Comparison of ENCODE assay signal across 9 cellular contexts in the genomic region with DNA sequence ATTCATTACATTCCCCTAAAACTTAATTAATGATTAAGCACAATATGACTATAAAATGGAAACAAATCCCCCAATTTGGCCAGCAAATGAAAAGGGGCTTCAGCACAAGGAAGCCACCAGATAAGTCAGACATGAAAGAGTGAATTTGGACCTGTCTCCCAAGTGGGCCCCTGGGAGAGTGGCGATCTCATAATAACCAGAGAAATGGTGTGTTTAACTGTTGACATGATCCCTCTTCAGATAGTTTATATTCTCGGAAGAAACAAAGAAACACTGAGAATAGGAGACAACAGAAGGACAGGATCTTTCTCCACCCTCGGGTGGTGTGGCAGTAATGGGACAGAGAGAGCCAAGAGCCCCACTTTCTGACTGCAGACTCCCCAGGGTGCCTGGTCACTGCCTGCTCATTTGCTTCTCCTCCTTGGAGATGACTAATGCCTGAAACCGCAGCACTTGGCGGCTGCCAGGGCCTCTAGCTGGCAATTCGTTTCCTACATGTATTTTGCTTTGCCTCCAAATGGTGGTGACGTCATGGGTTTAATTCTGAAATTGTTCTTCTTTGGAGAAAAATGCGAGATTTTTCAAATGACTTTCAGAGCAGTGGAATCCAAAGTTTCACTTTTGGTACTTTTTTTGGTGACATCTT. TPM values are rescaled to one million over a fixed set of nuclear protein-coding genes. Genes with fewer than 3 reads are reported as not detected.
DNase-seq lines count a peak whose midpoint lies in the region; ATAC-seq, FAIRE-seq and TF ChIP-seq lines count a peak whose summit lies in the region.
"Had no signal": no experiment of that assay in that cellular context is flagged by ENCODE, and none has a peak within 500 bp of the region (broad histone marks: within the 10 kb centered on the region; RNA-seq: fewer than 3 reads in every experiment).

No MANE protein-coding gene starts in this region.

- H3K27me3 ChIP-seq in RWPE2 (ENCODE audit: insufficient read depth, poor library complexity, severe bottlenecking) (no peaks in the 10 kb centered on the region), lower lobe of right lung (ENCODE audit: low read depth) (no peaks in the 10 kb centered on the region)

- H3K4me3 ChIP-seq in RWPE2 (ENCODE audit: severe bottlenecking), result no peak overlapping the region
- H3K4me3 ChIP-seq in fibroblast of mammary gland (ENCODE audit: control insufficient read depth, low read depth, low read length), result no peak overlapping the region
- no peak overlapping the region for H3K4me3 ChIP-seq in lower lobe of right lung

- FAIRE-seq in H54 (lab: Jason Lieb, UNC), result peak; percentile 90

- no peak for TF ChIP-seq CTCF in RWPE2 (IDR thresholded peaks at IDR 0.05; ENCODE audit: poor library complexity, severe bottlenecking)
- TF ChIP-seq CTCF in fibroblast of mammary gland (conservative IDR thresholded peaks at IDR 0.05; ENCODE audit: control insufficient read depth, insufficient read depth, low read depth, low read length), result no peak
- TF ChIP-seq CTCF in lower lobe of right lung (IDR thresholded peaks at IDR 0.05), result no peak

- intact Hi-C loops in lower lobe of right lung (cut with DNase I), result no loop called here

- H3K4me1 ChIP-seq in RWPE2 (ENCODE audit: insufficient read depth, poor library complexity, severe bottlenecking) (peaks cover 11% of the 10 kb centered on the region), lower lobe of right lung (no peaks in the 10 kb centered on the region)

- H3K36me3 ChIP-seq in RWPE2 (ENCODE audit: low read depth), result no peaks in the 10 kb centered on the region
- no peaks in the 10 kb centered on the region for H3K36me3 ChIP-seq in lower lobe of right lung

- H3K27ac ChIP-seq in RWPE2 (ENCODE audit: poor library complexity, severe bottlenecking), result no peak overlapping the region
- H3K27ac ChIP-seq in lower lobe of right lung, result no peak overlapping the region

- ATAC-seq in RWPE2 (ENCODE audit: low read depth) (peak; percentile 99), HG03439 (IDR thresholded peaks at IDR 0.05; ENCODE audit: unreplicated experiment) (no peak), lower lobe of right lung (no peak)

- H3K9me3 ChIP-seq in RWPE2 (ENCODE audit: severe bottlenecking), result no peaks in the 10 kb centered on the region
- no peaks in the 10 kb centered on the region for H3K9me3 ChIP-seq in lower lobe of right lung

- DNase-seq in A172 (ENCODE audit: low spot score), result peak; percentile 98
- DNase-seq in H54 (ENCODE audit: insufficient read length, low spot score), result peak; percentile 74
- peak; percentile 79 for DNase-seq in RWPE2 (ENCODE audit: low spot score)
- DNase-seq in fibroblast of mammary gland (ENCODE audit: low read depth), result peak; percentile 97
- no peak for DNase-seq in mucosa of gallbladder (ENCODE audit: low spot score)
- no peak for DNase-seq in activated CD8-positive, alpha-beta memory T cell treated with anti-CD3 and anti-CD28 coated beads for 24 hours
- DNase-seq in lower lobe of right lung, result no peak

- TF ChIP-seq POLR2A in H54 (IDR thresholded peaks at IDR 0.05; ENCODE audit: low read depth, low read length), result no peak

RNA-seq across cellular contexts. Expression of gene SPP2, which starts 46.4 kb away (rescaled TPM):
- total RNA-seq in A172 (2014; rRNA removed; shearing (Covaris generic)), result not detected in 2 replicates
- not detected for total RNA-seq in mucosa of gallbladder
- not detected for total RNA-seq in lower lobe of right lung
- total RNA-seq: activated CD8-positive, alpha-beta memory T cell treated with anti-CD3 and anti-CD28 coated beads for 36 hours had no signal

Comparison
In these comparisons a context has a peak if more than half of its experiments do, and no peak if none do; other contexts are left out.
1. DNase-seq: peak in A172 (single experiment), H54 (single experiment), RWPE2 (single experiment) and fibroblast of mammary gland (single experiment); none in mucosa of gallbladder (single experiment), activated CD8-positive, alpha-beta memory T cell treated with anti-CD3 and anti-CD28 coated beads for 24 hours (single experiment) and lower lobe of right lung (single experiment).